ENCODE assay signal across 12 cellular contexts in the genomic region with DNA sequence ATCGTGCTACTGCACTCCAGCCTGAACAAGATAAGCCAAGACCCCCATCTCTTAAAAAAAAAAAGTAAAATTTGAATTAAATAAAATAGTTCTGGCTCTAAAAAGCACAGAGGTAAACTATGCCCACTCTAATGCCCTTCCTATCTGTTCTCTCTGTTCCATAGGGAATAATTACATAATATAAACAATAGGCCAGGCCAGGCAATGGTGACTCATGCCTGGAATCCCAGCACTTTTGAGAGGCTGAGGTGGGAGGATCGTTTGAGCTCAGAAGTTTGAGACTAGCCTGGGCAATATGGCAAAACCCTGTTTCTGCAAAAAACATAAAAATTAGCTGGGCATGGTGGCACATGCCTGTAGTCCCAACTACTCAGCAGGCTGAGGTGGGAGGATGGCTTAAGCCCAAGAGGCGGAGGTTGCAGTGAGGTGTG. TPM values are rescaled to one million over a fixed set of nuclear protein-coding genes. Genes with fewer than 3 reads are reported as not detected.
DNase-seq lines count a peak whose midpoint lies in the region; ATAC-seq, FAIRE-seq and TF ChIP-seq lines count a peak whose summit lies in the region.
"Had no signal": no experiment of that assay in that cellular context is flagged by ENCODE, and none has a peak within 500 bp of the region (broad histone marks: within the 10 kb centered on the region; RNA-seq: fewer than 3 reads in every experiment).

No MANE protein-coding gene starts in this region.

- H4K5ac ChIP-seq in H1 (ENCODE audit: insufficient read length, low read depth, low read length), result no peak overlapping the region

- H3K36me3 ChIP-seq in H1 (ENCODE audit: control insufficient read depth in 2 of 4, insufficient read depth in 4 of 4, low read length in 3 of 4), result no peaks in the 10 kb centered on the region
- no peaks in the 10 kb centered on the region for H3K36me3 ChIP-seq in aorta (ENCODE audit: control insufficient read depth in 1 of 2, insufficient read depth in 2 of 2, low read length in 1 of 2)

- no peaks in the 10 kb centered on the region for H3K27me3 ChIP-seq in H1 (replicated peaks in 1 of 4; ENCODE audit: control insufficient read depth in 3 of 4, extremely low read depth in 1 of 4, insufficient read depth in 3 of 4, low read length in 3 of 4)
- H3K27me3 ChIP-seq in aorta (ENCODE audit: control insufficient read depth in 1 of 2, insufficient read depth in 2 of 2, low read length in 1 of 2), result no peaks in the 10 kb centered on the region

- H3K79me2 ChIP-seq in H1 (ENCODE audit: control insufficient read depth in 1 of 2, insufficient read depth in 2 of 2, low read length in 2 of 2), result peaks cover 0 to 83% of the 10 kb centered on the region in 2 experiments; a peak in 3 of 4 replicates

- CTCF ChIA-PET in H1 (lab: Charles Lee; ENCODE audit: partially characterized antibody) (interaction anchor here (0.8 kb wide), 1 partner anchor 30 kb away, joined by 3 read pairs; no protein-coding TSS in a partner anchor), GM10248 (lab: Yijun Ruan, JAX) (no interaction called here)

- peak; percentile 79 for DNase-seq in EH (ENCODE audit: low read depth)
- peak; percentile 6 for DNase-seq in NCI-H69 (lab: John Stamatoyannopoulos, UW)
- no peak for DNase-seq in H1 (ENCODE audit: low read depth in 1 of 2, low spot score in 2 of 2)
- peak; percentile 13 for DNase-seq in pulmonary artery endothelial cell (ENCODE audit: low read depth, low spot score)
- DNase-seq in aorta, result no peak
- no peak for DNase-seq in activated CD4-positive, alpha-beta T cell treated with anti-CD3 and anti-CD28 coated beads for 1 hour
- DNase-seq in GM10248 (ENCODE audit: extremely low spot score), result no peak
- DNase-seq: activated CD8-positive, alpha-beta memory T cell treated with anti-CD3 and anti-CD28 coated beads, Interleukin-2, amount 50 U/mL, for 4 hours; DMS79; natural killer cell; NCI-H1417 had no signal

- no peak for ATAC-seq in GM19397 (IDR thresholded peaks at IDR 0.05; ENCODE audit: unreplicated experiment)
- no peak for ATAC-seq in aorta (ENCODE audit: low FRiP score)
- ATAC-seq: natural killer cell had no signal

- no peak for TF ChIP-seq POLR2A in H1 (IDR thresholded peaks at IDR 0.05; ENCODE audit: control extremely low read depth in 1 of 2, low read depth in 2 of 2, low read length in 2 of 2)

- intact Hi-C loops in aorta (cut with DNase I), result no loop called here

- H3K79me1 ChIP-seq in H1 (ENCODE audit: low read depth, low read length), result peaks cover 2% of the 10 kb centered on the region; the same call in 1 of the 2 replicates

- H3K9me3 ChIP-seq in H1 (ENCODE audit: insufficient read depth in 2 of 2, low read depth in 1 of 2, low read length in 1 of 2) (no peaks in the 10 kb centered on the region), aorta (ENCODE audit: control insufficient read depth, low read length) (no peaks in the 10 kb centered on the region)

- H4K20me1 ChIP-seq in H1 (replicated peaks in 1 of 2; ENCODE audit: control insufficient read depth in 1 of 2, insufficient read depth in 2 of 2, low read length in 2 of 2), result no peaks in the 10 kb centered on the region

- no peak overlapping the region for H2BK5ac ChIP-seq in H1 (ENCODE audit: low read depth, low read length)

- TF ChIP-seq EP300 in H1 (IDR thresholded peaks at IDR 0.05; ENCODE audit: borderline replicate concordance in 1 of 2, low read depth in 2 of 2, low read length in 2 of 2), result no peak

- TF ChIP-seq RAD21 in H1 (IDR thresholded peaks at IDR 0.05 in 1 of 2, conservative IDR thresholded peaks at IDR 0.05 in 1 of 2; ENCODE audit: low read depth in 2 of 2, low read length in 2 of 2), result no peak

- H2BK12ac ChIP-seq in H1 (ENCODE audit: low read depth, low read length), result 0 out of 2 replicates have a peak overlapping the region, but pooled peaks have one; percentile 9

- H3K14ac ChIP-seq in H1 (ENCODE audit: insufficient read length), result no peak overlapping the region

- no peak overlapping the region for H4K91ac ChIP-seq in H1 (replicated peaks; ENCODE audit: insufficient read length, low read length)

- no peak overlapping the region for H2BK120ac ChIP-seq in H1 (replicated peaks; ENCODE audit: low read depth, low read length)

- no peak overlapping the region for H3K23ac ChIP-seq in H1 (ENCODE audit: insufficient read length)

- 83% methylated on average over 3 of the region's 3 CpGs; no CpG with 5 or more reads in 1 of the 2 experiments for WGBS in H1 (ENCODE audit: extremely low coverage in 1 of 2, insufficient coverage in 1 of 2, insufficient read length in 1 of 2, insufficient replicate concordance in 2 of 2, low coverage in 1 of 2, low lambda C conversion rate in 2 of 2, missing lambda C conversion rate in 1 of 2), 2 experiments
- 54 to 61% methylated on average over 3 of the region's 3 CpGs for WGBS in aorta, 2 donors

- no peak overlapping the region for H4K8ac ChIP-seq in H1 (ENCODE audit: extremely low read depth, insufficient read depth, low read length)

- no peak overlapping the region for H3K18ac ChIP-seq in H1 (ENCODE audit: extremely low read depth, low read length)

- no peaks in the 10 kb centered on the region for H3K23me2 ChIP-seq in H1 (ENCODE audit: low read depth, low read length)

- H3K4me2 ChIP-seq in H1 (ENCODE audit: insufficient read depth in 1 of 2, low read depth in 2 of 2, low read length in 2 of 2), result no peak overlapping the region

- H3K27ac ChIP-seq in H1 (ENCODE audit: low read depth, low read length) (no peak overlapping the region), aorta (ENCODE audit: low read depth in 1 of 2, low read length in 2 of 2) (no peak overlapping the region)

- H3K4me3 ChIP-seq in H1 (ENCODE audit: extremely low read depth in 1 of 4, insufficient read depth in 2 of 4, low read depth in 3 of 4, low read length in 4 of 4) (no peak overlapping the region), aorta (ENCODE audit: low read length in 2 of 2) (no peak overlapping the region)

- H3K56ac ChIP-seq in H1 (replicated peaks; ENCODE audit: insufficient read length, low read depth, low read length), result no peak overlapping the region

- no peak for FAIRE-seq in H1 (lab: Jason Lieb, UNC)

- no peak overlapping the region for H2AFZ ChIP-seq in H1 (ENCODE audit: low read length)

- POLR2A ChIA-PET in H1 (lab: Charles Lee; ENCODE audit: partially characterized antibody) (interaction anchor here (1.7 kb wide), 1 partner anchor 12 kb away, joined by 5 read pairs; no protein-coding TSS in a partner anchor), GM10248 (lab: Yijun Ruan, JAX) (no interaction called here)

- TF ChIP-seq CTCF in H1 (IDR thresholded peaks at IDR 0.05; ENCODE audit: control extremely low read depth in 1 of 3, insufficient read depth in 1 of 3, low read depth in 1 of 3, low read length in 3 of 3) (no peak), GM10248 (IDR thresholded peaks at IDR 0.05; ENCODE audit: control extremely low read depth, extremely low read depth, low read depth, missing control alignments) (no peak)

- H2AK5ac ChIP-seq in H1 (ENCODE audit: low read depth, low read length), result no peak overlapping the region

- H2BK20ac ChIP-seq in H1 (ENCODE audit: low read length), result no peak overlapping the region

- H3K9ac ChIP-seq in H1 (replicated peaks in 1 of 4; ENCODE audit: extremely low read depth in 1 of 4, low read depth in 3 of 4, low read length in 3 of 4), result no peak overlapping the region

- peaks cover 0 to 6% (median 2%) of the 10 kb centered on the region in 4 experiments; a peak in 4 of 7 replicates for H3K4me1 ChIP-seq in H1 (replicated peaks in 1 of 4; ENCODE audit: control insufficient read depth in 3 of 4, insufficient read depth in 4 of 4, low read length in 3 of 4)
- peaks cover 0 to 6% of the 10 kb centered on the region in 2 donors for H3K4me1 ChIP-seq in aorta (ENCODE audit: control insufficient read depth in 1 of 2, insufficient read depth in 2 of 2, low read length in 2 of 2)

- H2BK15ac ChIP-seq in H1 (ENCODE audit: low read length), result no peak overlapping the region

- no peak overlapping the region for H3K4ac ChIP-seq in H1 (replicated peaks; ENCODE audit: insufficient read length, low read depth, low read length)

TF ChIP-seq in H1, 55 proteins besides CTCF, POLR2A, EP300 and RAD21:
- TF ChIP-seq BCL11A (IDR thresholded peaks at IDR 0.05; ENCODE audit: low read depth in 2 of 2, low read length in 2 of 2) (no peak), RBBP5 (IDR thresholded peaks at IDR 0.05; ENCODE audit: borderline replicate concordance, low read depth, low read length) (no peak), YY1 (IDR thresholded peaks at IDR 0.05; ENCODE audit: low read depth, low read length) (no peak), POLR2AphosphoS5 (IDR thresholded peaks at IDR 0.05; ENCODE audit: low read depth, low read length) (no peak), EGR1 (IDR thresholded peaks at IDR 0.05; ENCODE audit: borderline replicate concordance, low read depth, low read length) (no peak), E2F6 (IDR thresholded peaks at IDR 0.05) (no peak)
TF ChIP-seq in H1: peak in this region for 0.

RNA-seq across cellular contexts. Expression of gene MYO10, which starts 47.4 kb away (rescaled TPM):
- 107 and 114 TPM in 2 replicates for total RNA-seq in H1 (2021; fragmentation: NEBNext Ultra II Directional; extraction: Animal tissue kit (Norgen Biotek cat#: 25700))
- polyA plus RNA-seq in H1 (2011; rRNA removed) (21.5 and 47.9 TPM in 2 replicates), aorta (1 to 10 TPM; 4.8 to 5.3 TPM)
- polyA plus RNA-seq in H1 (2011; cell fraction: cytosol; rRNA removed), result 40.4 TPM
- 83.2 TPM for polyA plus RNA-seq in H1 (2011; cell fraction: nucleus; rRNA removed)
- 68.8 to 86.4 TPM (median 79.6 TPM) in 4 replicates for polyA plus RNA-seq in H1 (2012, experiment 1 of 2)
- polyA plus RNA-seq in H1 (2012, experiment 2 of 2), result 9.5 TPM
- 50.2 TPM for polyA plus RNA-seq in H1 (2013, experiment 1 of 2)
- 46.3 TPM for polyA plus RNA-seq in H1 (2013, experiment 2 of 2)
- polyA minus RNA-seq in H1 (2011; rRNA and poly(A)+ RNA removed), result 70.3 and 76.3 TPM in 2 replicates
- 69.5 TPM for polyA minus RNA-seq in H1 (2011; cell fraction: cytosol; rRNA and poly(A)+ RNA removed)
- 106 TPM for polyA minus RNA-seq in H1 (2011; cell fraction: nucleus; rRNA and poly(A)+ RNA removed)
- total RNA-seq in pulmonary artery endothelial cell (105 and 126 TPM in 2 replicates), aorta (10 to 100 TPM; 17.6 to 19.8 TPM)

Comparison
In these comparisons a context has a peak if more than half of its experiments do, and no peak if none do; other contexts are left out.
1. DNase-seq: peak in EH (single experiment), NCI-H69 (single experiment) and pulmonary artery endothelial cell (single experiment); none in H1 (0 of 2), aorta (0 of 2), activated CD4-positive, alpha-beta T cell treated with anti-CD3 and anti-CD28 coated beads for 1 hour (single experiment) and GM10248 (single experiment).